ENCODE assay signal across 15 cellular contexts in genomic region chr2:219158586-219158985, GRCh38. TPM values are rescaled to one million over a fixed set of nuclear protein-coding genes. Genes with fewer than 3 reads are reported as not detected.
"Had no signal": no experiment of that assay in that cellular context is flagged by ENCODE, and none has a peak within 500 bp of the region (broad histone marks: within the 10 kb centered on the region; RNA-seq: fewer than 3 reads in every experiment).

No MANE protein-coding gene starts in this region.

- H3K4me3 Mint-ChIP-seq: activated CD4-positive, alpha-beta T cell treated with anti-CD3 and anti-CD28 coated beads, Interleukin-2, amount 10 ng/mL, durations not matched to agents 7 days and 5 days; activated CD8-positive, alpha-beta T cell treated with anti-CD3 and anti-CD28 coated beads, Interleukin-2, amount 10 ng/mL, durations not matched to agents 7 days and 5 days; activated naive CD4-positive, alpha-beta T cell treated with anti-CD3 and anti-CD28 coated beads, Interleukin-2, amount 10 ng/mL, durations not matched to agents 7 days and 5 days; activated T-cell treated with anti-CD3 and anti-CD28 coated beads, Interleukin-2, amount 50 U/mL, for 24 hours; nephron progenitor cell had no signal

- DNase-seq: activated CD4-positive, alpha-beta T cell treated with anti-CD3 and anti-CD28 coated beads, Interleukin-2, amount 10 ng/mL, durations not matched to agents 7 days and 5 days; activated CD8-positive, alpha-beta T cell treated with anti-CD3 and anti-CD28 coated beads, Interleukin-2, amount 10 ng/mL, durations not matched to agents 7 days and 5 days; activated naive CD4-positive, alpha-beta T cell treated with anti-CD3 and anti-CD28 coated beads, Interleukin-2, amount 10 ng/mL, durations not matched to agents 7 days and 5 days; activated T-cell treated with anti-CD3 and anti-CD28 coated beads, Interleukin-2, amount 50 U/mL, for 24 hours; foreskin keratinocyte; kidney; nephron progenitor cell; occipital lobe; stimulated activated naive CD4-positive, alpha-beta T cell treated with Interleukin-2 at 50 U/mL for 16 hours; thyroid gland had no signal

- H3K9me3 Mint-ChIP-seq: activated CD4-positive, alpha-beta T cell treated with anti-CD3 and anti-CD28 coated beads, Interleukin-2, amount 10 ng/mL, durations not matched to agents 7 days and 5 days; activated naive CD4-positive, alpha-beta T cell treated with anti-CD3 and anti-CD28 coated beads, Interleukin-2, amount 10 ng/mL, durations not matched to agents 7 days and 5 days; activated T-cell treated with anti-CD3 and anti-CD28 coated beads, Interleukin-2, amount 50 U/mL, for 24 hours; nephron progenitor cell had no signal

- H3K4me3 ChIP-seq: cardiac muscle cell, lung, thyroid gland had no signal

- H3K27ac ChIP-seq: cardiac muscle cell, epithelial cell of prostate, foreskin keratinocyte, thyroid gland had no signal

- H3K27me3 Mint-ChIP-seq: activated CD4-positive, alpha-beta T cell treated with anti-CD3 and anti-CD28 coated beads, Interleukin-2, amount 10 ng/mL, durations not matched to agents 7 days and 5 days; activated naive CD4-positive, alpha-beta T cell treated with anti-CD3 and anti-CD28 coated beads, Interleukin-2, amount 10 ng/mL, durations not matched to agents 7 days and 5 days; activated T-cell treated with anti-CD3 and anti-CD28 coated beads, Interleukin-2, amount 50 U/mL, for 24 hours had no signal

- H3K27me3 ChIP-seq: foreskin keratinocyte, thyroid gland had no signal

- H3K4me1 ChIP-seq: foreskin keratinocyte had no signal

- ATAC-seq: activated CD4-positive, CD25-positive, alpha-beta regulatory T cell treated with anti-CD3 and anti-CD28 coated beads, Interleukin-2, amount 50 U/mL, for 24 hours; activated CD8-positive, alpha-beta T cell treated with anti-CD3 and anti-CD28 coated beads, Interleukin-2, amount 10 ng/mL, durations not matched to agents 7 days and 5 days; foreskin keratinocyte; left lobe of liver had no signal

- H3K9me3 ChIP-seq: thyroid gland had no signal

- H3K27ac Mint-ChIP-seq: activated CD4-positive, alpha-beta T cell treated with anti-CD3 and anti-CD28 coated beads, Interleukin-2, amount 10 ng/mL, durations not matched to agents 7 days and 5 days; activated CD8-positive, alpha-beta T cell treated with anti-CD3 and anti-CD28 coated beads, Interleukin-2, amount 10 ng/mL, durations not matched to agents 7 days and 5 days; activated naive CD4-positive, alpha-beta T cell treated with anti-CD3 and anti-CD28 coated beads, Interleukin-2, amount 10 ng/mL, durations not matched to agents 7 days and 5 days; activated T-cell treated with anti-CD3 and anti-CD28 coated beads, Interleukin-2, amount 50 U/mL, for 24 hours; nephron progenitor cell had no signal

RNA-seq across cellular contexts. Expression of gene SLC23A3, which starts 11.2 kb away (rescaled TPM):
- polyA plus RNA-seq: cardiac muscle cell had no signal
